Comparison of ENCODE assay signal across 21 cellular contexts in genomic region chr3:140954576-140954975, GRCh38.
"Had no signal": no experiment of that assay in that cellular context is flagged by ENCODE, and none has a peak within 500 bp of the region (broad histone marks: within the 10 kb centered on the region; RNA-seq: fewer than 3 reads in every experiment).

No MANE protein-coding gene starts in this region.

- H3K9me3 Mint-ChIP-seq: activated naive CD8-positive, alpha-beta T cell treated with anti-CD3 and anti-CD28 coated beads, Interleukin-2, amount 10 ng/mL, durations not matched to agents 7 days and 5 days; brain; central memory CD8-positive, alpha-beta T cell; memory B cell; naive thymus-derived CD8-positive, alpha-beta T cell; stimulated activated naive CD8-positive, alpha-beta T cell treated with anti-CD3 and anti-CD28 coated beads, Interleukin-15, amount 100 ng/mL, for 72 hours; WTC11 had no signal

- FAIRE-seq: TTC549 had no signal

- H3K27ac Mint-ChIP-seq: activated CD8-positive, alpha-beta T cell treated with anti-CD3 and anti-CD28 coated beads, Interleukin-2, amount 10 ng/mL, durations not matched to agents 7 days and 5 days; activated naive CD8-positive, alpha-beta T cell treated with anti-CD3 and anti-CD28 coated beads, Interleukin-2, amount 10 ng/mL, durations not matched to agents 7 days and 5 days; memory B cell; naive thymus-derived CD8-positive, alpha-beta T cell; stimulated activated naive CD8-positive, alpha-beta T cell treated with anti-CD3 and anti-CD28 coated beads, Interleukin-15, amount 100 ng/mL, for 72 hours had no signal

- H3K9me3 ChIP-seq: esophagus muscularis mucosa, sigmoid colon, spleen, upper lobe of right lung had no signal

- DNase-seq: activated CD4-positive, alpha-beta T cell treated with anti-CD3 and anti-CD28 coated beads for 48 hours; activated CD8-positive, alpha-beta memory T cell treated with anti-CD3 and anti-CD28 coated beads, Interleukin-2, amount 50 U/mL, for 4 hours; activated CD8-positive, alpha-beta T cell treated with anti-CD3 and anti-CD28 coated beads, Interleukin-2, amount 10 ng/mL, durations not matched to agents 7 days and 5 days; activated effector memory CD4-positive, alpha-beta T cell treated with anti-CD3 and anti-CD28 coated beads, Interleukin-2, amount 50 U/mL, for 16 hours; activated naive CD8-positive, alpha-beta T cell treated with anti-CD3 and anti-CD28 coated beads, Interleukin-2, amount 10 ng/mL, durations not matched to agents 7 days and 5 days; activated T-cell treated with anti-CD3 and anti-CD28 coated beads, Interleukin-2, amount 50 U/mL, for 48 hours; glutamatergic neuron; naive thymus-derived CD8-positive, alpha-beta T cell; nucleus accumbens; sigmoid colon; spleen; stimulated activated naive CD8-positive, alpha-beta T cell treated with anti-CD3 and anti-CD28 coated beads, Interleukin-15, amount 100 ng/mL, for 72 hours; T-helper 2 cell; upper lobe of right lung had no signal

- H3K27me3 ChIP-seq: esophagus muscularis mucosa, sigmoid colon, spleen, upper lobe of right lung had no signal

- H3K4me3 Mint-ChIP-seq: activated CD8-positive, alpha-beta T cell treated with anti-CD3 and anti-CD28 coated beads, Interleukin-2, amount 10 ng/mL, durations not matched to agents 7 days and 5 days; activated naive CD8-positive, alpha-beta T cell treated with anti-CD3 and anti-CD28 coated beads, Interleukin-2, amount 10 ng/mL, durations not matched to agents 7 days and 5 days; central memory CD8-positive, alpha-beta T cell; memory B cell; naive thymus-derived CD8-positive, alpha-beta T cell; stimulated activated naive CD8-positive, alpha-beta T cell treated with anti-CD3 and anti-CD28 coated beads, Interleukin-15, amount 100 ng/mL, for 72 hours; WTC11 had no signal

- H3K27ac ChIP-seq: coronary artery, esophagus muscularis mucosa, sigmoid colon, spleen, upper lobe of right lung had no signal

- H3K27me3 Mint-ChIP-seq: activated naive CD8-positive, alpha-beta T cell treated with anti-CD3 and anti-CD28 coated beads, Interleukin-2, amount 10 ng/mL, durations not matched to agents 7 days and 5 days; brain; central memory CD8-positive, alpha-beta T cell; memory B cell; naive thymus-derived CD8-positive, alpha-beta T cell; stimulated activated naive CD8-positive, alpha-beta T cell treated with anti-CD3 and anti-CD28 coated beads, Interleukin-15, amount 100 ng/mL, for 72 hours had no signal

- H3K4me3 ChIP-seq: coronary artery, esophagus muscularis mucosa, sigmoid colon, spleen, upper lobe of right lung had no signal

- ATAC-seq: activated CD8-positive, alpha-beta T cell treated with anti-CD3 and anti-CD28 coated beads, Interleukin-2, amount 10 ng/mL, durations not matched to agents 7 days and 5 days; naive thymus-derived CD8-positive, alpha-beta T cell; stimulated activated naive CD8-positive, alpha-beta T cell treated with anti-CD3 and anti-CD28 coated beads, Interleukin-15, amount 100 ng/mL, for 72 hours; upper lobe of right lung; WTC11 had no signal
